Comparison of ENCODE assay signal across 14 cellular contexts in the genomic region with DNA sequence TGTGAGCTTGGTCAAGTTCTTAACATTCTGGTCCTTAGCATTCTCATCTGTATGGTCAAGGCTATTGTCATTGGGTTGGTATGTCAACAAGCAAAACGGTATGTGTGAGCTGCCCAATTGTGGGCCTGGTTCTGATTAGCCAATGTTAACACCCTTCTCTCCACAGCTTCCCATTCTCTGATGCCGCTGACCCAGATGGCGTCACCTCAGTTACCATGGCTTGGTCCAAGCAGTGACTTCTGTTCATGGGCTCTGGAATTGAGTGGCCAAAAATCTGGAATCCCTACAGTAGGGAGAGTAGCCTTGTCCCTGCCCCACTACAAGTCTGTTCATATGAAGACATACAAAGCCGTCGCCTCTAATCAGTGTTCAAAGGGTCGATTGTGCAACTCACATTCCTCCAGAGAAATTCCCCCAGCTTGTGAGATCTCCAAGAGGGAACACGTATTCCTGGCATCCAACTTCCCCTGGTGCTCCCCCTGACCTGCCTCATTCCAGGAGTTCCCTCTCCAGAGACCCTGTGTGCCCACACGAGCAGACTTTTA. TPM values are rescaled to one million over a fixed set of nuclear protein-coding genes. Genes with fewer than 3 reads are reported as not detected.
A peak's percentile ranks its signal among the peaks of the same experiment; 100 is the strongest.
DNase-seq lines count a peak whose midpoint lies in the region; ATAC-seq, FAIRE-seq and TF ChIP-seq lines count a peak whose summit lies in the region.
"Had no signal": no experiment of that assay in that cellular context is flagged by ENCODE, and none has a peak within 500 bp of the region (broad histone marks: within the 10 kb centered on the region; RNA-seq: fewer than 3 reads in every experiment).

No MANE protein-coding gene starts in this region.

- H3K4me1 ChIP-seq in ectodermal cell (ENCODE audit: control insufficient read depth, insufficient read depth, low read length) (no peaks in the 10 kb centered on the region), HepG2 (ENCODE audit: insufficient read depth, low read length) (peaks cover 22% of the 10 kb centered on the region), suprapubic skin (peaks cover 10% of the 10 kb centered on the region)
- H3K4me1 ChIP-seq: colonic mucosa had no signal

- H3K27me3 ChIP-seq in ectodermal cell (ENCODE audit: control insufficient read depth, insufficient read depth, low read length, poor library complexity, severe bottlenecking) (no peaks in the 10 kb centered on the region), HepG2 (ENCODE audit: control insufficient read depth in 1 of 2, insufficient read depth in 2 of 2, low read length in 2 of 2) (no peaks in the 10 kb centered on the region), suprapubic skin (no peaks in the 10 kb centered on the region)
- H3K27me3 ChIP-seq: colonic mucosa had no signal

- no peaks in the 10 kb centered on the region for H4K20me1 ChIP-seq in HepG2 (ENCODE audit: insufficient read depth, low read length)

- 91 to 93% methylated on average over 8 of the region's 8 CpGs for WGBS in ectodermal cell, 2 experiments
- 22% methylated on average over 4 of the region's 8 CpGs for WGBS in HepG2 (ENCODE audit: low lambda C conversion rate)
- WGBS in suprapubic skin: 35% methylated on average over 8 of the region's 8 CpGs

- TF ChIP-seq POLR2A in HepG2 (IDR thresholded peaks at IDR 0.05; ENCODE audit: insufficient read depth in 1 of 2, low read depth in 2 of 2, low read length in 2 of 2) (no peak), suprapubic skin (IDR thresholded peaks at IDR 0.05) (no peak)

- in situ Hi-C loops in HepG2 (cut with HindIII; ENCODE audit: extremely low pct_ligation_motif_present, low pct_unique_long_range_greater_than_20kb): no loop called here

- no peaks in the 10 kb centered on the region for H3K79me2 ChIP-seq in HepG2 (ENCODE audit: insufficient read depth, low read length)

- no peak for TF ChIP-seq EP300 in HepG2 (IDR thresholded peaks at IDR 0.05; ENCODE audit: low read depth in 2 of 2, low read length in 2 of 2)
- no peak for TF ChIP-seq EP300 in HepG2 (CRISPR knock-in tag; IDR thresholded peaks at IDR 0.05; ENCODE audit: borderline replicate concordance)
- TF ChIP-seq EP300 in suprapubic skin (IDR thresholded peaks at IDR 0.05): no peak

- H3K36me3 Mint-ChIP-seq in HFFc6 (ENCODE audit: low read depth): peaks cover 18% of the 10 kb centered on the region
- H3K36me3 Mint-ChIP-seq: natural killer cell had no signal

- POLR2A ChIA-PET in HepG2 (lab: Yijun Ruan, JAX): interaction anchor here (0.9 kb wide), 1 partner anchor 67 kb away, joined by 3 read pairs; a partner anchor contains a TSS

- ATAC-seq in HepG2 (peak; percentile 78), GM21423 (IDR thresholded peaks at IDR 0.05; ENCODE audit: unreplicated experiment) (no peak), HG03045 (IDR thresholded peaks at IDR 0.05; ENCODE audit: unreplicated experiment) (no peak)
- ATAC-seq: natural killer cell, Panc1 had no signal

- peak; percentile 44 for FAIRE-seq in HepG2 (lab: Jason Lieb, UNC)
- FAIRE-seq: TTC549 had no signal

- no peaks in the 10 kb centered on the region; the same call in 1 of the 2 replicates for H3K9me3 Mint-ChIP-seq in HFFc6
- H3K9me3 Mint-ChIP-seq: natural killer cell had no signal

- H3K27me3 Mint-ChIP-seq in HFFc6 (ENCODE audit: insufficient read depth): peaks cover 8% of the 10 kb centered on the region

- peak overlapping the region; percentile 68 for H3K27ac Mint-ChIP-seq in HFFc6
- H3K27ac Mint-ChIP-seq: natural killer cell had no signal

- intact Hi-C loops in HepG2 (cut with micrococcal nuclease; ENCODE audit: unreplicated experiment): no loop called here

- peak overlapping the region; percentile 20; the same call in 1 of the 2 replicates for H3K4me2 ChIP-seq in HepG2 (ENCODE audit: low read depth, low read length)

- CTCF ChIA-PET in HepG2 (lab: Yijun Ruan, JAX; ENCODE audit: low intra/inter-chr PET ratio, low total read pairs): no interaction called here

- TF ChIP-seq CTCF in HFFc6 (IDR thresholded peaks at IDR 0.05): no peak
- no peak for TF ChIP-seq CTCF in HepG2 (CRISPR knock-in tag; IDR thresholded peaks at IDR 0.05)
- no peak for TF ChIP-seq CTCF in suprapubic skin (IDR thresholded peaks at IDR 0.05)

- peaks cover 21% of the 10 kb centered on the region for H3K4me1 Mint-ChIP-seq in HFFc6 (ENCODE audit: low read depth)
- H3K4me1 Mint-ChIP-seq: natural killer cell had no signal

- TF ChIP-seq RAD21 in HepG2 (CRISPR knock-in tag; IDR thresholded peaks at IDR 0.05): no peak

- H3K9ac ChIP-seq in HepG2 (ENCODE audit: insufficient read depth, low read depth, low read length): no peak overlapping the region

- H3K4me3 ChIP-seq in ectodermal cell (ENCODE audit: insufficient read depth, low read depth, low read length) (no peak overlapping the region), HepG2 (replicated peaks in 1 of 3; ENCODE audit: insufficient read depth in 1 of 3, low read depth in 2 of 3, low read length in 3 of 3) (no peak overlapping the region), suprapubic skin (no peak overlapping the region)
- H3K4me3 ChIP-seq: colonic mucosa had no signal

- no peak overlapping the region for H3K4me3 Mint-ChIP-seq in HFFc6
- H3K4me3 Mint-ChIP-seq: natural killer cell had no signal

- BruUV-seq in HepG2 (replicated peaks; lab: Mats Ljungman, UMichigan): no TSS peak

- no peak overlapping the region for H2AFZ ChIP-seq in HepG2 (ENCODE audit: low read length)

- H3K27ac ChIP-seq in ectodermal cell (ENCODE audit: insufficient read depth, low read depth, low read length, poor library complexity, severe bottlenecking) (peak overlapping the region; percentile 23), HepG2 (ENCODE audit: extremely low read length, insufficient read depth, low read length) (no peak overlapping the region), suprapubic skin (peak overlapping the region; percentile 71)
- H3K27ac ChIP-seq: colonic mucosa had no signal

- DNase-seq in HFFc6 (peak; percentile 72), HepG2 (ENCODE audit: low spot score) (peak; percentile 58), suprapubic skin (ENCODE audit: low spot score in 2 of 2) (peak in 1 of 2 donors; percentile 69), middle frontal gyrus (ENCODE audit: extremely low spot score, low spot score) (no peak), amniotic stem cell (lab: John Stamatoyannopoulos, UW) (no peak)
- DNase-seq: activated T-cell treated with anti-CD3 and anti-CD28 coated beads for 4 hours; colonic mucosa; natural killer cell; stimulated activated CD4-positive, alpha-beta T cell treated with anti-CD3 and anti-CD28 coated beads, Interleukin-2, amount 100 ng/mL, for 48 hours had no signal

- peaks cover 2% of the 10 kb centered on the region for H3K9me3 ChIP-seq in ectodermal cell (ENCODE audit: control insufficient read depth, low read length)
- H3K9me3 ChIP-seq in HepG2 (ENCODE audit: low read length): no peaks in the 10 kb centered on the region
- H3K9me3 ChIP-seq in suprapubic skin: no peaks in the 10 kb centered on the region
- H3K9me3 ChIP-seq: colonic mucosa had no signal

- H3K36me3 ChIP-seq in ectodermal cell (ENCODE audit: control insufficient read depth, insufficient read depth, low read length): peaks cover 25% of the 10 kb centered on the region
- H3K36me3 ChIP-seq in HepG2 (replicated peaks in 1 of 2; ENCODE audit: control insufficient read depth in 1 of 2, insufficient read depth in 2 of 2, low read length in 2 of 2): peaks cover 5 to 23% of the 10 kb centered on the region in 2 experiments; a peak in 4 of 5 replicates
- peaks cover 9% of the 10 kb centered on the region for H3K36me3 ChIP-seq in suprapubic skin

RNA-seq across cellular contexts. Expression of a gene that starts 15.8 kb away (rescaled TPM):
- total RNA-seq in HFFc6 (2021; fragmentation: NEBNext Ultra II Directional; extraction: Animal tissue kit (Norgen Biotek cat#: 25700)): 10 to 100 TPM; 34.4 to 66.9 (median 38.5) TPM
- 126 TPM for polyA plus RNA-seq in ectodermal cell (2013, experiment 1 of 4)
- 134 TPM for polyA plus RNA-seq in ectodermal cell (2013, experiment 2 of 4)
- 98.5 TPM for polyA plus RNA-seq in ectodermal cell (2013, experiment 3 of 4)
- polyA plus RNA-seq in ectodermal cell (2013, experiment 4 of 4): 113 TPM
- 77.3 and 103 TPM in 2 replicates for total RNA-seq in HepG2 (2016; rRNA removed; fragmentation: Illumina TruSeq; extraction: Trizol)
- total RNA-seq in HepG2 (2016; cell fraction: cytosol; rRNA removed; fragmentation: Illumina TruSeq; extraction: Trizol; ENCODE audit: low read depth): 53.1 and 67.2 TPM in 2 replicates
- total RNA-seq in HepG2 (2016; cell fraction: insoluble cytoplasmic fraction; rRNA removed; fragmentation: Illumina TruSeq; extraction: Trizol): 79.2 and 109 TPM in 2 replicates
- total RNA-seq in HepG2 (2016; cell fraction: membrane; rRNA removed; fragmentation: Illumina TruSeq; extraction: Trizol): 111 and 127 TPM in 2 replicates
- total RNA-seq in HepG2 (2016; cell fraction: nucleus; rRNA removed; fragmentation: Illumina TruSeq; extraction: Trizol): 75.4 and 76.4 TPM in 2 replicates
- polyA plus RNA-seq in HepG2 (2011; rRNA removed): 175 and 180 TPM in 2 replicates
- 328 and 339 TPM in 2 replicates for polyA plus RNA-seq in HepG2 (2011; cell fraction: cytosol; rRNA removed)
- polyA plus RNA-seq in HepG2 (2011; cell fraction: nucleus; rRNA removed): 173 and 209 TPM in 2 replicates
- 69.9 and 74.1 TPM in 2 replicates for polyA plus RNA-seq in HepG2 (2012)
- 92.0 and 118 TPM in 2 replicates for polyA plus RNA-seq in HepG2 (2016; cell fraction: cytosol; fragmentation: Illumina TruSeq; extraction: Trizol; ENCODE audit: low read depth)
- 87.3 and 89.1 TPM in 2 replicates for polyA plus RNA-seq in HepG2 (2016; cell fraction: insoluble cytoplasmic fraction; fragmentation: Illumina TruSeq; extraction: Trizol; ENCODE audit: low read depth)
- 118 and 131 TPM in 2 replicates for polyA plus RNA-seq in HepG2 (2016; cell fraction: membrane; fragmentation: Illumina TruSeq; extraction: Trizol; ENCODE audit: low read depth)
- polyA plus RNA-seq in HepG2 (2016; cell fraction: nucleus; fragmentation: Illumina TruSeq; extraction: Trizol; ENCODE audit: insufficient read depth, low read depth): 139 and 141 TPM in 2 replicates
- 1.2 and 454 TPM in 2 replicates for polyA minus RNA-seq in HepG2 (2011; rRNA and poly(A)+ RNA removed; ENCODE audit: low replicate concordance)
- polyA minus RNA-seq in HepG2 (2011; cell fraction: cytosol; rRNA and poly(A)+ RNA removed): 65.4 and 66.9 TPM in 2 replicates
- 53.7 and 60.7 TPM in 2 replicates for polyA minus RNA-seq in HepG2 (2011; cell fraction: nucleus; rRNA and poly(A)+ RNA removed)
- 10 to 100 TPM; 17.7 to 31.3 (median 30.3) TPM for total RNA-seq in suprapubic skin
- total RNA-seq: natural killer cell had no signal

RNA-seq across cellular contexts. Expression of a gene that starts 47.9 kb away (rescaled TPM):
- total RNA-seq in HFFc6 (2021; fragmentation: NEBNext Ultra II Directional; extraction: Animal tissue kit (Norgen Biotek cat#: 25700)): not detected
- polyA plus RNA-seq in ectodermal cell (2013, experiment 1 of 4): not detected
- polyA plus RNA-seq in ectodermal cell (2013, experiment 2 of 4): not detected
- not detected for polyA plus RNA-seq in ectodermal cell (2013, experiment 3 of 4)
- not detected for polyA plus RNA-seq in ectodermal cell (2013, experiment 4 of 4)
- not detected in 2 replicates for total RNA-seq in HepG2 (2016; rRNA removed; fragmentation: Illumina TruSeq; extraction: Trizol)
- total RNA-seq in HepG2 (2016; cell fraction: cytosol; rRNA removed; fragmentation: Illumina TruSeq; extraction: Trizol; ENCODE audit: low read depth): not detected in 2 replicates
- not detected in 2 replicates for total RNA-seq in HepG2 (2016; cell fraction: insoluble cytoplasmic fraction; rRNA removed; fragmentation: Illumina TruSeq; extraction: Trizol)
- not detected in 2 replicates for total RNA-seq in HepG2 (2016; cell fraction: membrane; rRNA removed; fragmentation: Illumina TruSeq; extraction: Trizol)
- total RNA-seq in HepG2 (2016; cell fraction: nucleus; rRNA removed; fragmentation: Illumina TruSeq; extraction: Trizol): not detected in 2 replicates
- polyA plus RNA-seq in HepG2 (2011; rRNA removed): not detected in 2 replicates
- not detected in 2 replicates for polyA plus RNA-seq in HepG2 (2011; cell fraction: cytosol; rRNA removed)
- not detected in 2 replicates for polyA plus RNA-seq in HepG2 (2011; cell fraction: nucleus; rRNA removed)
- not detected in 2 replicates for polyA plus RNA-seq in HepG2 (2012)
- polyA plus RNA-seq in HepG2 (2016; cell fraction: cytosol; fragmentation: Illumina TruSeq; extraction: Trizol; ENCODE audit: low read depth): not detected in 2 replicates
- not detected in 2 replicates for polyA plus RNA-seq in HepG2 (2016; cell fraction: insoluble cytoplasmic fraction; fragmentation: Illumina TruSeq; extraction: Trizol; ENCODE audit: low read depth)
- polyA plus RNA-seq in HepG2 (2016; cell fraction: membrane; fragmentation: Illumina TruSeq; extraction: Trizol; ENCODE audit: low read depth): not detected in 2 replicates
- polyA plus RNA-seq in HepG2 (2016; cell fraction: nucleus; fragmentation: Illumina TruSeq; extraction: Trizol; ENCODE audit: insufficient read depth, low read depth): not detected in 2 replicates
- not detected in 2 replicates for polyA minus RNA-seq in HepG2 (2011; rRNA and poly(A)+ RNA removed; ENCODE audit: low replicate concordance)
- polyA minus RNA-seq in HepG2 (2011; cell fraction: cytosol; rRNA and poly(A)+ RNA removed): not detected in 2 replicates
- polyA minus RNA-seq in HepG2 (2011; cell fraction: nucleus; rRNA and poly(A)+ RNA removed): not detected in 2 replicates
- 1 to 10 TPM in 1 of 4 donors, not detected in 3; 1.2 TPM for total RNA-seq in suprapubic skin
- total RNA-seq: natural killer cell had no signal

Comparison
In these comparisons a context has a peak if more than half of its experiments do, and no peak if none do; other contexts are left out.
1. DNase-seq: peak in HFFc6 (single experiment) and HepG2 (single experiment); none in middle frontal gyrus (single experiment) and amniotic stem cell (single experiment).